In genomic region chr1:24415910-24416665, GRCh38 we compare ENCODE assay signal across 1 cellular context.
A peak's percentile ranks its signal among the peaks of the same experiment; 100 is the strongest.
TF ChIP-seq lines count a peak whose summit lies in the region.

No MANE protein-coding gene starts in this region.

TF ChIP-seq in K562, 482 proteins besides CTCF, POLR2A, EP300 and RAD21 (continued from another document and continues in another):
- TF ChIP-seq FOXO4 (CRISPR knock-in tag; IDR thresholded peaks at IDR 0.05) (no peak), ASH1L (IDR thresholded peaks at IDR 0.05; ENCODE audit: borderline replicate concordance, low read depth, partially characterized antibody) (no peak), NFIC (IDR thresholded peaks at IDR 0.05) (no peak), ATF6 (CRISPR knock-in tag; IDR thresholded peaks at IDR 0.05) (peak; percentile 82; the same call in 1 of the 2 replicates), ZNF224 (CRISPR knock-in tag; IDR thresholded peaks at IDR 0.05) (0 out of 2 replicates have a peak, but pooled peaks have one; percentile 26), SLC30A9 (CRISPR knock-in tag; IDR thresholded peaks at IDR 0.05) (no peak), U2AF2 (optimal IDR thresholded peaks at IDR 0.05; ENCODE audit: low read depth, low read length) (no peak), ZNF586 (CRISPR knock-in tag; conservative IDR thresholded peaks at IDR 0.05) (no peak), ZNF551 (CRISPR knock-in tag; IDR thresholded peaks at IDR 0.05) (no peak), IFI16 (CRISPR knock-in tag; IDR thresholded peaks at IDR 0.05) (no peak), FOXA1 (IDR thresholded peaks at IDR 0.05; ENCODE audit: borderline replicate concordance) (no peak), MYC (IDR thresholded peaks at IDR 0.05; ENCODE audit: low read depth, low read length) (no peak), MYC (CRISPR knock-in tag; IDR thresholded peaks at IDR 0.05; ENCODE audit: borderline replicate concordance, low read depth) (no peak), FUS (optimal IDR thresholded peaks at IDR 0.05; ENCODE audit: low read depth, low read length) (no peak), MCM5 (IDR thresholded peaks at IDR 0.05; ENCODE audit: low read depth) (no peak), HMG20B (CRISPR knock-in tag; IDR thresholded peaks at IDR 0.05) (no peak), HES1 (IDR thresholded peaks at IDR 0.05; ENCODE audit: low read depth) (no peak), DNMT1 (IDR thresholded peaks at IDR 0.05) (no peak), TEAD1 (CRISPR knock-in tag; IDR thresholded peaks at IDR 0.05) (0 out of 4 replicates have a peak, but pooled peaks of 1 of the 2 experiments have one; percentile 9), CLOCK (CRISPR knock-in tag; IDR thresholded peaks at IDR 0.05; ENCODE audit: borderline replicate concordance) (no peak), PATZ1 (CRISPR knock-in tag; IDR thresholded peaks at IDR 0.05; ENCODE audit: borderline replicate concordance) (no peak), HBP1 (CRISPR knock-in tag; IDR thresholded peaks at IDR 0.05) (no peak), ZZZ3 (IDR thresholded peaks at IDR 0.05) (no peak), ZBTB2 (IDR thresholded peaks at IDR 0.05) (no peak), KDM5B (IDR thresholded peaks at IDR 0.05; ENCODE audit: insufficient replicate concordance, low read depth, low read length) (no peak), ELF2 (CRISPR knock-in tag; IDR thresholded peaks at IDR 0.05) (no peak), FOXJ2 (tag; IDR thresholded peaks at IDR 0.05) (no peak), ZNF324 (CRISPR knock-in tag; IDR thresholded peaks at IDR 0.05) (no peak), ZNF75A (CRISPR knock-in tag; IDR thresholded peaks at IDR 0.05) (no peak), SRSF7 (optimal IDR thresholded peaks at IDR 0.05; ENCODE audit: low read depth, low read length) (no peak), ZNF778 (CRISPR knock-in tag; IDR thresholded peaks at IDR 0.05) (no peak), KLF1 (tag; IDR thresholded peaks at IDR 0.05) (0 out of 2 replicates have a peak, but pooled peaks have one; percentile 16), THRAP3 (IDR thresholded peaks at IDR 0.05; ENCODE audit: borderline replicate concordance) (no peak), ZNF449 (CRISPR knock-in tag; IDR thresholded peaks at IDR 0.05) (no peak), ZBED1 (IDR thresholded peaks at IDR 0.05) (no peak), HDAC2 (IDR thresholded peaks at IDR 0.05) (no peak), FIP1L1 (IDR thresholded peaks at IDR 0.05; ENCODE audit: low read depth, low read length, poor library complexity, severe bottlenecking) (no peak), ZNF354B (CRISPR knock-in tag; IDR thresholded peaks at IDR 0.05) (no peak), PRMT5 (CRISPR knock-in tag; IDR thresholded peaks at IDR 0.05) (no peak), MLX (CRISPR knock-in tag; conservative IDR thresholded peaks at IDR 0.05) (no peak), TSC22D4 (tag; IDR thresholded peaks at IDR 0.05) (no peak), HMGN3 (IDR thresholded peaks at IDR 0.05; ENCODE audit: borderline replicate concordance, extremely low read depth, insufficient read length, low read depth, low read length) (no peak), SNRNP70 (optimal IDR thresholded peaks at IDR 0.05; ENCODE audit: low read depth, low read length) (no peak), STAG1 (CRISPR knock-in tag; IDR thresholded peaks at IDR 0.05; ENCODE audit: borderline replicate concordance) (no peak), ZHX1 (conservative IDR thresholded peaks at IDR 0.05; ENCODE audit: low read length) (no peak)
